In genomic region chr2:20177556-20178403, GRCh38 we compare ENCODE assay signal across 19 cellular contexts.
DNase-seq lines count a peak whose midpoint lies in the region; ATAC-seq, FAIRE-seq and TF ChIP-seq lines count a peak whose summit lies in the region.
"Had no signal": no experiment of that assay in that cellular context is flagged by ENCODE, and none has a peak within 500 bp of the region (broad histone marks: within the 10 kb centered on the region; RNA-seq: fewer than 3 reads in every experiment).

No MANE protein-coding gene starts in this region.

- FAIRE-seq in urothelium cell line (lab: Jason Lieb, UNC): peak; percentile 53

- H3K9ac ChIP-seq in mucosa of rectum (ENCODE audit: low read depth in 1 of 2, low read length in 2 of 2): peak overlapping the region in 1 of 2 donors; percentile 55

- no peak overlapping the region for H3K4me3 ChIP-seq in RWPE2 (ENCODE audit: severe bottlenecking)
- no peak overlapping the region for H3K4me3 ChIP-seq in mucosa of rectum (ENCODE audit: low read length in 2 of 2)
- H3K4me3 ChIP-seq: dorsolateral prefrontal cortex, tibial artery had no signal

- H3K9me3 ChIP-seq in RWPE2 (ENCODE audit: severe bottlenecking) (no peaks in the 10 kb centered on the region), mucosa of rectum (ENCODE audit: control insufficient read depth in 2 of 2, low read length in 2 of 2) (no peaks in the 10 kb centered on the region)
- H3K9me3 ChIP-seq: tibial artery had no signal

- H3K36me3 ChIP-seq in RWPE2 (ENCODE audit: low read depth): no peaks in the 10 kb centered on the region
- no peaks in the 10 kb centered on the region for H3K36me3 ChIP-seq in mucosa of rectum (ENCODE audit: control insufficient read depth in 2 of 2, insufficient read depth in 2 of 2, low read length in 2 of 2)
- H3K36me3 ChIP-seq: tibial artery had no signal

- no peak for DNase-seq in RWPE2 (ENCODE audit: low spot score)
- DNase-seq in epithelial cell of prostate (ENCODE audit: low read depth, low spot score): no peak
- DNase-seq in urothelium cell line (ENCODE audit: low spot score): no peak
- DNase-seq in activated CD4-positive, alpha-beta T cell treated with anti-CD3 and anti-CD28 coated beads for 4 hours: no peak
- DNase-seq in NCI-H1092 (lab: John Stamatoyannopoulos, UW): no peak
- DNase-seq: activated CD4-positive, alpha-beta T cell treated with anti-CD3 and anti-CD28 coated beads, Interleukin-2, amount 50 U/mL, for 4 hours; activated gamma-delta T cell; AML-193; left cardiac atrium; NCI-H1436 treated with DMSO at 0.1 percent for 48 hours; NCI-H526; SHP77; stimulated activated naive CD4-positive, alpha-beta T cell had no signal

- peak overlapping the region; percentile 91 for H3K27ac ChIP-seq in RWPE2 (ENCODE audit: poor library complexity, severe bottlenecking)
- peak overlapping the region; percentile 95 for H3K27ac ChIP-seq in epithelial cell of prostate
- H3K27ac ChIP-seq in mucosa of rectum (ENCODE audit: low read depth in 2 of 2, low read length in 2 of 2): peak overlapping the region; percentile 91 to 97
- H3K27ac ChIP-seq: dorsolateral prefrontal cortex, tibial artery had no signal

- H3K4me1 ChIP-seq in RWPE2 (ENCODE audit: insufficient read depth, poor library complexity, severe bottlenecking) (peaks cover 33% of the 10 kb centered on the region), mucosa of rectum (ENCODE audit: control insufficient read depth in 2 of 2, insufficient read depth in 2 of 2, low read length in 2 of 2) (peaks cover 23 to 41% of the 10 kb centered on the region in 2 donors)
- H3K4me1 ChIP-seq: tibial artery had no signal

- no peak for ATAC-seq in RWPE2 (ENCODE audit: low read depth)
- ATAC-seq in HG03097 (IDR thresholded peaks at IDR 0.05; ENCODE audit: low FRiP score, unreplicated experiment): no peak
- ATAC-seq: esophagus mucosa; left cardiac atrium; natural killer cell treated with Interleukin-12 subunit alpha and Interleukin-12 subunit beta and Interleukin-15 and Interleukin-18, amount 100 ng/mL, for 72 hours had no signal

- no peaks in the 10 kb centered on the region for H3K27me3 ChIP-seq in RWPE2 (ENCODE audit: insufficient read depth, poor library complexity, severe bottlenecking)
- H3K27me3 ChIP-seq in mucosa of rectum (ENCODE audit: control insufficient read depth in 2 of 2, insufficient read depth in 2 of 2, low read length in 2 of 2): no peaks in the 10 kb centered on the region
- H3K27me3 ChIP-seq: dorsolateral prefrontal cortex, tibial artery had no signal

- no peak for TF ChIP-seq CTCF in RWPE2 (IDR thresholded peaks at IDR 0.05; ENCODE audit: poor library complexity, severe bottlenecking)
